21 cellular contexts compared by ENCODE assay signal in the genomic region with DNA sequence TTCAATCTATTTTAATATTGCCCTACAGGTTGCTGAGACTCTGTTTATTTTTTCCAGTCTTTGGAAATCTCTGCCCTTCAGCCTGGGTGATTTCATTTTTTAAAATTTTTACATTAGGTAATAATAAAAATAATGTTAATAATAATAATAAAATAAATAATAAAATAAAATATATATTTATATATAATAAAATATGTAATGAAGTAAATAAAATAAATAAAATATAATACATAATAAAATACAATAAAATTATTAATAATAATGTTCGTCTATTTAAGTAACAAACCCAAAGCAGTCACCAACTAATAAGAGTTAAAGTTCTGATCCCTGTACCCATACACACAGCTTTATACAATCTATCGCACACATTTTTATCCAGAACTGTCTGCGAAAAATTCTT.
DNase-seq lines count a peak whose midpoint lies in the region; ATAC-seq, FAIRE-seq and TF ChIP-seq lines count a peak whose summit lies in the region.
"Had no signal": no experiment of that assay in that cellular context is flagged by ENCODE, and none has a peak within 500 bp of the region (broad histone marks: within the 10 kb centered on the region; RNA-seq: fewer than 3 reads in every experiment).

No MANE protein-coding gene starts in this region.

- no peak overlapping the region for H3K4me3 ChIP-seq in kidney (ENCODE audit: low read length in 2 of 2)
- H3K4me3 ChIP-seq: BLaER1, GM23338 had no signal

- POLR2A ChIA-PET in naive thymus-derived CD8-positive, alpha-beta T cell (lab: Charles Lee), result no interaction called here

- intact Hi-C loops in kidney (cut with DNase I), result no loop called here

- no peak for ATAC-seq in naive thymus-derived CD8-positive, alpha-beta T cell
- ATAC-seq in GM21529 (IDR thresholded peaks at IDR 0.05; ENCODE audit: unreplicated experiment), result no peak
- ATAC-seq in stimulated activated effector memory CD8-positive, alpha-beta T cell treated with anti-CD3 and anti-CD28 coated beads, Interleukin-12 subunit alpha, Interleukin-12 subunit beta, amount 100 ng/mL, for 72 hours, result no peak
- ATAC-seq: CD8-positive, alpha-beta T cell; GM23338; HCT116 had no signal

- H3K4me3 Mint-ChIP-seq in naive thymus-derived CD8-positive, alpha-beta T cell, result no peak overlapping the region
- no peak overlapping the region for H3K4me3 Mint-ChIP-seq in stimulated activated effector memory CD8-positive, alpha-beta T cell treated with anti-CD3 and anti-CD28 coated beads, Interleukin-12 subunit alpha, Interleukin-12 subunit beta, amount 100 ng/mL, for 72 hours
- H3K4me3 Mint-ChIP-seq: B cell; CD4-positive, CD25-positive, alpha-beta regulatory T cell; CD8-positive, alpha-beta T cell; GM23338; H9 had no signal

- DNase-seq in kidney (no peak), GDM1 (lab: John Stamatoyannopoulos, UW) (no peak)
- no peak for DNase-seq in naive thymus-derived CD8-positive, alpha-beta T cell
- DNase-seq in stimulated activated effector memory CD8-positive, alpha-beta T cell treated with anti-CD3 and anti-CD28 coated beads, Interleukin-12 subunit alpha, Interleukin-12 subunit beta, amount 100 ng/mL, for 72 hours (ENCODE audit: low spot score in 2 of 2), result no peak
- DNase-seq: CD4-positive, CD25-positive, alpha-beta regulatory T cell; CD8-positive, alpha-beta T cell; DMS 273 treated with DMSO at 0.1 percent for 48 hours; DMS79; EL; H9 had no signal

- no peak for TF ChIP-seq CTCF in kidney (IDR thresholded peaks at IDR 0.05; ENCODE audit: borderline replicate concordance, extremely low read depth, insufficient read depth)

- peaks cover 0 to 4% (median 0%) of the 10 kb centered on the region in 3 donors for H3K36me3 Mint-ChIP-seq in naive thymus-derived CD8-positive, alpha-beta T cell
- no peaks in the 10 kb centered on the region for H3K36me3 Mint-ChIP-seq in stimulated activated effector memory CD8-positive, alpha-beta T cell treated with anti-CD3 and anti-CD28 coated beads, Interleukin-12 subunit alpha, Interleukin-12 subunit beta, amount 100 ng/mL, for 72 hours
- H3K36me3 Mint-ChIP-seq: CD4-positive, CD25-positive, alpha-beta regulatory T cell; CD8-positive, alpha-beta T cell had no signal

- no peaks in the 10 kb centered on the region for H3K36me3 ChIP-seq in kidney (ENCODE audit: control insufficient read depth in 1 of 2, insufficient read depth in 2 of 2, low read length in 2 of 2)
- H3K36me3 ChIP-seq: BLaER1 had no signal

- H3K9me3 Mint-ChIP-seq in naive thymus-derived CD8-positive, alpha-beta T cell, result peaks cover 0 to 16% (median 6%) of the 10 kb centered on the region in 9 donors
- H3K9me3 Mint-ChIP-seq in stimulated activated effector memory CD8-positive, alpha-beta T cell treated with anti-CD3 and anti-CD28 coated beads, Interleukin-12 subunit alpha, Interleukin-12 subunit beta, amount 100 ng/mL, for 72 hours, result peaks cover 7% of the 10 kb centered on the region

- no peaks in the 10 kb centered on the region for H3K4me1 Mint-ChIP-seq in naive thymus-derived CD8-positive, alpha-beta T cell
- no peaks in the 10 kb centered on the region for H3K4me1 Mint-ChIP-seq in stimulated activated effector memory CD8-positive, alpha-beta T cell treated with anti-CD3 and anti-CD28 coated beads, Interleukin-12 subunit alpha, Interleukin-12 subunit beta, amount 100 ng/mL, for 72 hours
- H3K4me1 Mint-ChIP-seq: B cell; CD4-positive, CD25-positive, alpha-beta regulatory T cell; GM23338 had no signal

- peaks cover 0 to 10% (median under 1%) of the 10 kb centered on the region in 5 donors for H3K27me3 Mint-ChIP-seq in naive thymus-derived CD8-positive, alpha-beta T cell
- H3K27me3 Mint-ChIP-seq: B cell; CD4-positive, CD25-positive, alpha-beta regulatory T cell had no signal

- H3K9me3 ChIP-seq in kidney (ENCODE audit: control insufficient read depth in 1 of 2, low read length in 2 of 2), result peaks cover 0 to 3% of the 10 kb centered on the region in 2 donors
- H3K9me3 ChIP-seq: BLaER1 had no signal

- H3K27ac ChIP-seq in kidney (ENCODE audit: low read depth in 2 of 2, low read length in 2 of 2), result no peak overlapping the region
- H3K27ac ChIP-seq: BLaER1, C4-2B had no signal

- no peak overlapping the region for H3K9ac ChIP-seq in kidney (ENCODE audit: low read length in 2 of 2)
- H3K9ac ChIP-seq: BLaER1 had no signal

- H3K4me1 ChIP-seq in kidney (ENCODE audit: control insufficient read depth in 1 of 2, insufficient read depth in 1 of 2, low read depth in 1 of 2, low read length in 2 of 2), result no peaks in the 10 kb centered on the region
- H3K4me1 ChIP-seq: BLaER1 had no signal

- FAIRE-seq in TTC549 (lab: Jason Lieb, UNC) (peak; percentile 82), endometrium (lab: Jason Lieb, UNC) (peak; percentile 37), kidney (lab: Jason Lieb, UNC) (peak; percentile 94)
- FAIRE-seq: D721Med, GM12892, GM19239 had no signal

- H3K27ac Mint-ChIP-seq in naive thymus-derived CD8-positive, alpha-beta T cell, result no peak overlapping the region
- H3K27ac Mint-ChIP-seq in stimulated activated effector memory CD8-positive, alpha-beta T cell treated with anti-CD3 and anti-CD28 coated beads, Interleukin-12 subunit alpha, Interleukin-12 subunit beta, amount 100 ng/mL, for 72 hours, result no peak overlapping the region
- H3K27ac Mint-ChIP-seq: B cell; CD4-positive, CD25-positive, alpha-beta regulatory T cell; CD8-positive, alpha-beta T cell; GM23338; H9 had no signal
